9 cellular contexts compared by ENCODE assay signal in the genomic region with DNA sequence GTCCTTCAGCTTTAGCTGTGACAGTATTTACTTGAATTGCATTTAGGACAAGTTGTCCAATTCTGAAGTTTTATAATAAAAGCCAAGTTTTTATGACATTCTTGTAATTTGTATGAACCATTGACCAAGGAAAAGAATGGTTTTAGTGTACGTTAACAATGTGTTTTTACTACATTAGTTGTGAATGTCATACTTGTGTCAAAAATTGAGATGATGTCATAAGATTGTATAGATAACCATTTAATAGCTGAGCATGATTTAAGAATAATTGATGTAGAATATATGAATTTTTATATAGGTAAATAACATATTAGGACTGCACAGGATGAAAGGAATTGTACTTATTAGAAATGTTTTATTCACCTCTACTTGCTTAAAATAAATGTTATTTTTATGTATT.
"Had no signal": no experiment of that assay in that cellular context is flagged by ENCODE, and none has a peak within 500 bp of the region (broad histone marks: within the 10 kb centered on the region; RNA-seq: fewer than 3 reads in every experiment).

No MANE protein-coding gene starts in this region.

- H3K4me2 ChIP-seq: GM23338, KMS-11 had no signal

- ATAC-seq: GM23338 had no signal

- H3K27ac ChIP-seq: KMS-11 had no signal

- H3K4me3 ChIP-seq: GM23338 had no signal

- DNase-seq: H9, HCEC 1CT, HFFc6, KBM-7 had no signal

- FAIRE-seq: H1, H54, HTR-8/SVneo had no signal
